Comparison of ENCODE assay signal across 21 cellular contexts in the genomic region with DNA sequence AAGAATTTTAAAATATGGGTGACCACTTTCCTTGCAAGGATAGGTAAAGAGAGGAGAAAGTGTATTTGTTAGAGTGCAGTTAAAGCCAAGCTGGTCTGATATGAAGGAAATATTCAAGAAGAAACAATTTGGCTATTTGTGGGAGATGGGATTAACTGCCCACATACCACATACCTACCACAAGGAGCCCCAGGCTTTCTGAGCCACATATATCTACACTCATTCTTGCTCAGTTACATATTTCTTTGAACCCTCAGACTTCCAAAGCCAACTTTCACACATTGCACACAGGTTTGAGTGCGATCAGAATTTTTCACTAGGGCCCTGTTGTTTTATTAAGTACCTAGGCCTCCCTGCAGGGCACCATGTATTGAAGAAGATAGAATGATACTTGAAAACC.
DNase-seq lines count a peak whose midpoint lies in the region; ATAC-seq and TF ChIP-seq lines count a peak whose summit lies in the region.
"Had no signal": no experiment of that assay in that cellular context is flagged by ENCODE, and none has a peak within 500 bp of the region (broad histone marks: within the 10 kb centered on the region; RNA-seq: fewer than 3 reads in every experiment).

No MANE protein-coding gene starts in this region.

- no peaks in the 10 kb centered on the region for H3K9me3 Mint-ChIP-seq in neural crest cell
- no peaks in the 10 kb centered on the region for H3K9me3 Mint-ChIP-seq in stimulated activated naive CD8-positive, alpha-beta T cell treated with anti-CD3 and anti-CD28 coated beads, Interleukin-15, amount 100 ng/mL, for 72 hours
- H3K9me3 Mint-ChIP-seq: neural progenitor cell; stimulated activated effector memory CD8-positive, alpha-beta T cell treated with anti-CD3 and anti-CD28 coated beads, Interleukin-12 subunit alpha, Interleukin-12 subunit beta, amount 100 ng/mL, for 72 hours had no signal

- H3K27ac ChIP-seq in Panc1 (ENCODE audit: low read length) (peak overlapping the region; percentile 89; the same call in 1 of the 2 replicates), epithelial cell of prostate (peak overlapping the region; percentile 96)
- H3K27ac ChIP-seq: C4-2B, dorsolateral prefrontal cortex, KMS-11, lower lobe of right lung, neural progenitor cell, upper lobe of right lung had no signal

- H3K36me3 ChIP-seq in Panc1 (ENCODE audit: control insufficient read depth, insufficient read depth, low read length), result no peaks in the 10 kb centered on the region
- H3K36me3 ChIP-seq: ascending aorta, lower lobe of right lung, neural progenitor cell, upper lobe of right lung had no signal

- no TSS peak for BruUV-seq in Panc1 (replicated peaks; lab: Mats Ljungman, UMichigan)

- in situ Hi-C loops in Panc1 (cut with HindIII; ENCODE audit: low pct_unique_long_range_greater_than_20kb, low sequenced_read_pairs), result no loop called here

- POLR2A ChIA-PET in Panc1 (lab: Charles Lee) (no interaction called here), GM10248 (lab: Yijun Ruan, JAX) (no interaction called here)

- H3K4me3 ChIP-seq in Panc1 (ENCODE audit: low read depth in 2 of 2, low read length in 2 of 2), result no peak overlapping the region
- H3K4me3 ChIP-seq: ascending aorta, dorsolateral prefrontal cortex, lower lobe of right lung, neural progenitor cell, upper lobe of right lung had no signal

- peaks cover 35% of the 10 kb centered on the region for H3K4me1 Mint-ChIP-seq in neural crest cell
- H3K4me1 Mint-ChIP-seq in stimulated activated naive CD8-positive, alpha-beta T cell treated with anti-CD3 and anti-CD28 coated beads, Interleukin-15, amount 100 ng/mL, for 72 hours, result peaks cover 5% of the 10 kb centered on the region
- H3K4me1 Mint-ChIP-seq: stimulated activated effector memory CD8-positive, alpha-beta T cell treated with anti-CD3 and anti-CD28 coated beads, Interleukin-12 subunit alpha, Interleukin-12 subunit beta, amount 100 ng/mL, for 72 hours had no signal

- no peak for TF ChIP-seq CTCF in Panc1 (IDR thresholded peaks at IDR 0.05)
- peak; percentile 41 for TF ChIP-seq CTCF in neural crest cell (conservative IDR thresholded peaks at IDR 0.05)
- no peak for TF ChIP-seq CTCF in GM10248 (IDR thresholded peaks at IDR 0.05; ENCODE audit: control extremely low read depth, extremely low read depth, low read depth, missing control alignments)

- intact Hi-C loops in Panc1 (cut with micrococcal nuclease; ENCODE audit: unreplicated experiment), result no loop called here

- H3K4me3 Mint-ChIP-seq in neural crest cell, result no peak overlapping the region
- no peak overlapping the region for H3K4me3 Mint-ChIP-seq in stimulated activated naive CD8-positive, alpha-beta T cell treated with anti-CD3 and anti-CD28 coated beads, Interleukin-15, amount 100 ng/mL, for 72 hours
- H3K4me3 Mint-ChIP-seq: neural progenitor cell; stimulated activated effector memory CD8-positive, alpha-beta T cell treated with anti-CD3 and anti-CD28 coated beads, Interleukin-12 subunit alpha, Interleukin-12 subunit beta, amount 100 ng/mL, for 72 hours had no signal

- no peak for ATAC-seq in Panc1
- no peak for ATAC-seq in stimulated activated naive CD8-positive, alpha-beta T cell treated with anti-CD3 and anti-CD28 coated beads, Interleukin-15, amount 100 ng/mL, for 72 hours
- no peak for ATAC-seq in HG03196 (IDR thresholded peaks at IDR 0.05; ENCODE audit: unreplicated experiment)
- ATAC-seq: lower lobe of right lung; right cardiac atrium; stimulated activated effector memory CD8-positive, alpha-beta T cell treated with anti-CD3 and anti-CD28 coated beads, Interleukin-12 subunit alpha, Interleukin-12 subunit beta, amount 100 ng/mL, for 72 hours; upper lobe of right lung had no signal

- no peaks in the 10 kb centered on the region for H3K27me3 ChIP-seq in Panc1 (ENCODE audit: control insufficient read depth, insufficient read depth, low read length)
- H3K27me3 ChIP-seq: ascending aorta, dorsolateral prefrontal cortex, neural progenitor cell, upper lobe of right lung had no signal

- peaks cover 22% of the 10 kb centered on the region for H3K4me1 ChIP-seq in Panc1 (ENCODE audit: control insufficient read depth, insufficient read depth, low read length)

- H3K36me3 Mint-ChIP-seq in neural crest cell (ENCODE audit: low read depth), result no peaks in the 10 kb centered on the region
- H3K36me3 Mint-ChIP-seq: neural progenitor cell; stimulated activated effector memory CD8-positive, alpha-beta T cell treated with anti-CD3 and anti-CD28 coated beads, Interleukin-12 subunit alpha, Interleukin-12 subunit beta, amount 100 ng/mL, for 72 hours had no signal

- no peaks in the 10 kb centered on the region for H3K9me3 ChIP-seq in Panc1 (ENCODE audit: control insufficient read depth, insufficient read depth, low read depth, low read length)
- H3K9me3 ChIP-seq: ascending aorta, lower lobe of right lung, upper lobe of right lung had no signal

- peak; percentile 42 for DNase-seq in EL
- no peak for DNase-seq in Panc1 (ENCODE audit: low read depth, low spot score)
- DNase-seq in epithelial cell of prostate (ENCODE audit: low read depth, low spot score), result no peak
- no peak for DNase-seq in neural crest cell (ENCODE audit: low read depth, low spot score)
- no peak for DNase-seq in GM10248 (ENCODE audit: extremely low spot score)
- no peak for DNase-seq in stimulated activated naive CD8-positive, alpha-beta T cell treated with anti-CD3 and anti-CD28 coated beads, Interleukin-15, amount 100 ng/mL, for 72 hours
- DNase-seq in activated CD8-positive, alpha-beta memory T cell treated with anti-CD3 and anti-CD28 coated beads, Interleukin-2, amount 50 U/mL, for 4 hours, result no peak
- DNase-seq: activated effector memory CD4-positive, alpha-beta T cell treated with Interleukin-2 at 50 U/mL for 16 hours; dorsolateral prefrontal cortex; lower lobe of right lung; NCI-H1417 treated with DMSO at 0.1 percent for 48 hours; NCI-H526; OCI-M1; right cardiac atrium; upper lobe of right lung had no signal

- no peak overlapping the region for H3K27ac Mint-ChIP-seq in neural crest cell (ENCODE audit: unreplicated experiment)
- no peak overlapping the region for H3K27ac Mint-ChIP-seq in stimulated activated naive CD8-positive, alpha-beta T cell treated with anti-CD3 and anti-CD28 coated beads, Interleukin-15, amount 100 ng/mL, for 72 hours
- H3K27ac Mint-ChIP-seq: neural progenitor cell; stimulated activated effector memory CD8-positive, alpha-beta T cell treated with anti-CD3 and anti-CD28 coated beads, Interleukin-12 subunit alpha, Interleukin-12 subunit beta, amount 100 ng/mL, for 72 hours had no signal

- CTCF ChIA-PET in Panc1 (lab: Charles Lee), result no interaction called here
- CTCF ChIA-PET in GM10248 (lab: Yijun Ruan, JAX), result interaction anchor here (1.2 to 1.3 kb wide), 2 partner anchors 9 to 325 kb away, joined by 3 to 4 read pairs; no protein-coding TSS in a partner anchor

- no peaks in the 10 kb centered on the region for H3K27me3 Mint-ChIP-seq in neural crest cell (ENCODE audit: low read depth)
- no peaks in the 10 kb centered on the region for H3K27me3 Mint-ChIP-seq in stimulated activated naive CD8-positive, alpha-beta T cell treated with anti-CD3 and anti-CD28 coated beads, Interleukin-15, amount 100 ng/mL, for 72 hours
